Comparison of ENCODE assay signal across 28 cellular contexts in genomic region chr3:72993391-72993790, GRCh38. TPM values are rescaled to one million over a fixed set of nuclear protein-coding genes. Genes with fewer than 3 reads are reported as not detected.
DNase-seq lines count a peak whose midpoint lies in the region; ATAC-seq, FAIRE-seq and TF ChIP-seq lines count a peak whose summit lies in the region.
"Had no signal": no experiment of that assay in that cellular context is flagged by ENCODE, and none has a peak within 500 bp of the region (broad histone marks: within the 10 kb centered on the region; RNA-seq: fewer than 3 reads in every experiment).

No MANE protein-coding gene starts in this region.

- H3K4me2 ChIP-seq in MM.1S (ENCODE audit: low read depth, low read length): no peak overlapping the region
- no peak overlapping the region for H3K4me2 ChIP-seq in H1 (ENCODE audit: insufficient read depth in 1 of 2, low read depth in 2 of 2, low read length in 2 of 2)

- H2BK12ac ChIP-seq in H1 (ENCODE audit: low read depth, low read length): no peak overlapping the region

- no peak overlapping the region for H4K91ac ChIP-seq in H1 (replicated peaks; ENCODE audit: insufficient read length, low read length)

- H3K27me3 ChIP-seq in MM.1S (replicated peaks; ENCODE audit: insufficient read depth, low read length) (no peaks in the 10 kb centered on the region), H1 (replicated peaks in 1 of 4; ENCODE audit: control insufficient read depth in 3 of 4, extremely low read depth in 1 of 4, insufficient read depth in 3 of 4, low read length in 3 of 4) (no peaks in the 10 kb centered on the region)
- H3K27me3 ChIP-seq: left lung, SJSA1 had no signal

- H3K18ac ChIP-seq in H1 (ENCODE audit: extremely low read depth, low read length): no peak overlapping the region

- 79% methylated on average over 6 of the region's 6 CpGs; no CpG with 5 or more reads in 1 of the 2 experiments for WGBS in H1 (ENCODE audit: extremely low coverage in 1 of 2, insufficient coverage in 1 of 2, insufficient read length in 1 of 2, insufficient replicate concordance in 2 of 2, low coverage in 1 of 2, low lambda C conversion rate in 2 of 2, missing lambda C conversion rate in 1 of 2), 2 experiments

- H3K36me3 Mint-ChIP-seq in activated naive CD8-positive, alpha-beta T cell: no peaks in the 10 kb centered on the region
- peaks cover 6% of the 10 kb centered on the region for H3K36me3 Mint-ChIP-seq in activated naive CD8-positive, alpha-beta T cell treated with anti-CD3 and anti-CD28 coated beads for 36 hours

- no peak overlapping the region for H2BK120ac ChIP-seq in H1 (replicated peaks; ENCODE audit: low read depth, low read length)

- CTCF ChIA-PET in H1 (lab: Charles Lee; ENCODE audit: partially characterized antibody): interaction anchor here (0.7 to 3.2 kb wide), 18 partner anchors 12 to 1114 kb away, joined by 3 to 31 read pairs (median 3); no protein-coding TSS in a partner anchor

- peak in 1 of 2 experiments; percentile 44; a peak in 2 of 4 replicates for TF ChIP-seq RAD21 in H1 (IDR thresholded peaks at IDR 0.05 in 1 of 2, conservative IDR thresholded peaks at IDR 0.05 in 1 of 2; ENCODE audit: low read depth in 2 of 2, low read length in 2 of 2)

- H3K36me3 ChIP-seq in MM.1S (replicated peaks; ENCODE audit: insufficient read depth, low read length) (no peaks in the 10 kb centered on the region), H1 (ENCODE audit: control insufficient read depth in 2 of 4, insufficient read depth in 4 of 4, low read length in 3 of 4) (peaks cover 0 to 6% (median 1%) of the 10 kb centered on the region in 4 experiments; a peak in 2 of 8 replicates)
- H3K36me3 ChIP-seq: left lung had no signal

- H3K79me1 ChIP-seq in H1 (ENCODE audit: low read depth, low read length): no peaks in the 10 kb centered on the region

- no peak overlapping the region for H2BK15ac ChIP-seq in H1 (ENCODE audit: low read length)

- no peak for DNase-seq in activated naive CD8-positive, alpha-beta T cell treated with anti-CD3 and anti-CD28 coated beads for 36 hours
- DNase-seq in MM.1S (no peak), H1 (ENCODE audit: low read depth in 1 of 2, low spot score in 2 of 2) (no peak), retinal pigment epithelial cell (ENCODE audit: low read depth) (no peak), CD1c-positive myeloid dendritic cell (ENCODE audit: extremely low spot score) (no peak)
- DNase-seq: activated effector memory CD4-positive, alpha-beta T cell treated with anti-CD3 and anti-CD28 coated beads, Interleukin-2, amount 50 U/mL, for 16 hours; activated naive CD8-positive, alpha-beta T cell treated with anti-CD3 and anti-CD28 coated beads, Interleukin-2, amount 50 U/mL, for 24 hours; CD8-positive, alpha-beta memory T cell; central memory CD4-positive, alpha-beta T cell; dermis blood vessel endothelial cell; DMS 273 treated with DMSO at 0.1 percent for 48 hours; IMR-90; left lung; NCI-H1092 treated with DMSO at 0.1 percent for 48 hours; NCI-H187 treated with DMSO at 0.1 percent for 48 hours; NCI-H526 treated with DMSO at 0.1 percent for 48 hours; nucleus accumbens; stimulated activated naive CD8-positive, alpha-beta T cell treated with anti-CD3 and anti-CD28 coated beads, Interleukin-15, amount 100 ng/mL, for 72 hours had no signal

- H3K9me3 ChIP-seq in MM.1S (replicated peaks; ENCODE audit: insufficient read depth, low read length): no peaks in the 10 kb centered on the region
- no peaks in the 10 kb centered on the region for H3K9me3 ChIP-seq in H1 (ENCODE audit: insufficient read depth in 2 of 2, low read depth in 1 of 2, low read length in 1 of 2)
- H3K9me3 ChIP-seq: left lung, SJSA1 had no signal

- 0 out of 2 replicates have a peak, but pooled peaks cover 4% of the 10 kb centered on the region for H3K23me2 ChIP-seq in H1 (ENCODE audit: low read depth, low read length)

- no peak overlapping the region for H3K9ac ChIP-seq in MM.1S (ENCODE audit: low read length)
- no peak overlapping the region for H3K9ac ChIP-seq in H1 (replicated peaks in 1 of 4; ENCODE audit: extremely low read depth in 1 of 4, low read depth in 3 of 4, low read length in 3 of 4)

- H4K5ac ChIP-seq in H1 (ENCODE audit: insufficient read length, low read depth, low read length): no peak overlapping the region

- H2BK5ac ChIP-seq in H1 (ENCODE audit: low read depth, low read length): no peak overlapping the region

- H3K4me1 Mint-ChIP-seq in activated naive CD8-positive, alpha-beta T cell (ENCODE audit: low read depth): peaks cover 12% of the 10 kb centered on the region
- peaks cover 9% of the 10 kb centered on the region for H3K4me1 Mint-ChIP-seq in activated naive CD8-positive, alpha-beta T cell treated with anti-CD3 and anti-CD28 coated beads for 36 hours

- H3K4me3 ChIP-seq in MM.1S (ENCODE audit: low read length) (no peak overlapping the region), H1 (ENCODE audit: extremely low read depth in 1 of 4, insufficient read depth in 2 of 4, low read depth in 3 of 4, low read length in 4 of 4) (no peak overlapping the region), retinal pigment epithelial cell (ENCODE audit: low read length) (no peak overlapping the region)
- H3K4me3 ChIP-seq: left lung, SJSA1, skin epidermis had no signal

- H3K79me2 ChIP-seq in MM.1S (ENCODE audit: low read length) (peaks cover 15% of the 10 kb centered on the region), H1 (ENCODE audit: control insufficient read depth in 1 of 2, insufficient read depth in 2 of 2, low read length in 2 of 2) (peaks cover 10 to 13% of the 10 kb centered on the region in 2 experiments; a peak in 3 of 4 replicates)

- no peak overlapping the region for H3K4ac ChIP-seq in H1 (replicated peaks; ENCODE audit: insufficient read length, low read depth, low read length)

- no peak overlapping the region for H3K4me3 Mint-ChIP-seq in activated naive CD8-positive, alpha-beta T cell
- H3K4me3 Mint-ChIP-seq in activated naive CD8-positive, alpha-beta T cell treated with anti-CD3 and anti-CD28 coated beads for 36 hours: no peak overlapping the region
- H3K4me3 Mint-ChIP-seq: activated naive CD8-positive, alpha-beta T cell treated with anti-CD3 and anti-CD28 coated beads, Interleukin-2, amount 50 U/mL, for 24 hours; stimulated activated naive CD8-positive, alpha-beta T cell treated with anti-CD3 and anti-CD28 coated beads, Interleukin-15, amount 100 ng/mL, for 72 hours; T-helper 1 cell treated with Interleukin-12 subunit alpha and Interleukin-12 subunit beta and Interleukin-4 antibody, amounts not matched to agents 30 μg/mL and 1 μg/mL, for 36 hours had no signal

- H3K27ac ChIP-seq in MM.1S (ENCODE audit: low read length): no peak overlapping the region
- H3K27ac ChIP-seq in H1 (ENCODE audit: low read depth, low read length): no peak overlapping the region
- H3K27ac ChIP-seq: 22Rv1, left lung, SJSA1, skin epidermis had no signal

- POLR2A ChIA-PET in H1 (lab: Charles Lee; ENCODE audit: partially characterized antibody): interaction anchor here (0.6 to 2.2 kb wide), 5 partner anchors 8 to 78 kb away, joined by 3 to 5 read pairs (median 4); no protein-coding TSS in a partner anchor

- TF ChIP-seq CTCF in MM.1S (IDR thresholded peaks at IDR 0.05; ENCODE audit: low read length): peak; percentile 4; the same call in 1 of the 2 replicates
- TF ChIP-seq CTCF in H1 (IDR thresholded peaks at IDR 0.05; ENCODE audit: control extremely low read depth in 1 of 3, insufficient read depth in 1 of 3, low read depth in 1 of 3, low read length in 3 of 3): peak; percentile 22 to 53 (median 27)
- peak; percentile 12 for TF ChIP-seq CTCF in retinal pigment epithelial cell (conservative IDR thresholded peaks at IDR 0.05; ENCODE audit: low read depth, low read length)

- ATAC-seq in HG02981 (IDR thresholded peaks at IDR 0.05; ENCODE audit: unreplicated experiment): no peak
- no peak for ATAC-seq in GM18520 (IDR thresholded peaks at IDR 0.05; ENCODE audit: unreplicated experiment)
- ATAC-seq: activated naive CD8-positive, alpha-beta T cell treated with anti-CD3 and anti-CD28 coated beads, Interleukin-2, amount 50 U/mL, for 24 hours; left lung; stimulated activated naive CD8-positive, alpha-beta T cell treated with anti-CD3 and anti-CD28 coated beads, Interleukin-15, amount 100 ng/mL, for 72 hours had no signal

- 0 out of 2 replicates have a peak, but pooled peaks cover 3% of the 10 kb centered on the region for H3K4me1 ChIP-seq in MM.1S (ENCODE audit: low read length)
- H3K4me1 ChIP-seq in H1 (replicated peaks in 1 of 4; ENCODE audit: control insufficient read depth in 3 of 4, insufficient read depth in 4 of 4, low read length in 3 of 4): peaks cover 0 to 4% (median under 1%) of the 10 kb centered on the region in 4 experiments; a peak in 4 of 7 replicates

- H2AK5ac ChIP-seq in H1 (ENCODE audit: low read depth, low read length): no peak overlapping the region

- TF ChIP-seq EP300 in H1 (IDR thresholded peaks at IDR 0.05; ENCODE audit: borderline replicate concordance in 1 of 2, low read depth in 2 of 2, low read length in 2 of 2): no peak

- no peak overlapping the region for H3K23ac ChIP-seq in H1 (ENCODE audit: insufficient read length)

- H2AFZ ChIP-seq in MM.1S (ENCODE audit: low read length) (no peak overlapping the region), H1 (ENCODE audit: low read length) (peak overlapping the region; percentile 96; the same call in 1 of the 2 replicates)

- no peak for TF ChIP-seq POLR2A in H1 (IDR thresholded peaks at IDR 0.05; ENCODE audit: control extremely low read depth in 1 of 2, low read depth in 2 of 2, low read length in 2 of 2)

- H3K27me3 Mint-ChIP-seq in activated naive CD8-positive, alpha-beta T cell: no peaks in the 10 kb centered on the region
- H3K27me3 Mint-ChIP-seq in activated naive CD8-positive, alpha-beta T cell treated with anti-CD3 and anti-CD28 coated beads for 36 hours: no peaks in the 10 kb centered on the region
- H3K27me3 Mint-ChIP-seq: activated naive CD8-positive, alpha-beta T cell treated with anti-CD3 and anti-CD28 coated beads, Interleukin-2, amount 50 U/mL, for 24 hours; CD8-positive, alpha-beta memory T cell; stimulated activated naive CD8-positive, alpha-beta T cell treated with anti-CD3 and anti-CD28 coated beads, Interleukin-15, amount 100 ng/mL, for 72 hours had no signal

- peaks cover 11% of the 10 kb centered on the region for H3F3A ChIP-seq in MM.1S (ENCODE audit: insufficient read depth, low read length)

- no peak overlapping the region for H3K56ac ChIP-seq in H1 (replicated peaks; ENCODE audit: insufficient read length, low read depth, low read length)

- H3K14ac ChIP-seq in H1 (ENCODE audit: insufficient read length): no peak overlapping the region

- H4K8ac ChIP-seq in H1 (ENCODE audit: extremely low read depth, insufficient read depth, low read length): no peak overlapping the region

- no peaks in the 10 kb centered on the region for H3K9me2 ChIP-seq in MM.1S (replicated peaks; ENCODE audit: insufficient read depth, low read length)

- no peak for FAIRE-seq in H1 (lab: Jason Lieb, UNC)
- FAIRE-seq: endometrium, GM19239, islet of Langerhans had no signal

- H2BK20ac ChIP-seq in H1 (ENCODE audit: low read length): no peak overlapping the region

- H3K27ac Mint-ChIP-seq in activated naive CD8-positive, alpha-beta T cell: peak overlapping the region; percentile 42
- H3K27ac Mint-ChIP-seq in activated naive CD8-positive, alpha-beta T cell treated with anti-CD3 and anti-CD28 coated beads for 36 hours: no peak overlapping the region
- H3K27ac Mint-ChIP-seq: activated naive CD8-positive, alpha-beta T cell treated with anti-CD3 and anti-CD28 coated beads, Interleukin-2, amount 50 U/mL, for 24 hours; stimulated activated naive CD8-positive, alpha-beta T cell treated with anti-CD3 and anti-CD28 coated beads, Interleukin-15, amount 100 ng/mL, for 72 hours; T-helper 1 cell treated with Interleukin-12 subunit alpha and Interleukin-12 subunit beta and Interleukin-4 antibody, amounts not matched to agents 30 μg/mL and 1 μg/mL, for 36 hours had no signal

- no peaks in the 10 kb centered on the region for H3K9me3 Mint-ChIP-seq in activated naive CD8-positive, alpha-beta T cell (ENCODE audit: low read depth)
- no peaks in the 10 kb centered on the region for H3K9me3 Mint-ChIP-seq in activated naive CD8-positive, alpha-beta T cell treated with anti-CD3 and anti-CD28 coated beads for 36 hours
- H3K9me3 Mint-ChIP-seq: activated naive CD8-positive, alpha-beta T cell treated with anti-CD3 and anti-CD28 coated beads, Interleukin-2, amount 50 U/mL, for 24 hours; CD8-positive, alpha-beta memory T cell; stimulated activated naive CD8-positive, alpha-beta T cell treated with anti-CD3 and anti-CD28 coated beads, Interleukin-15, amount 100 ng/mL, for 72 hours; T-helper 1 cell treated with Interleukin-12 subunit alpha and Interleukin-12 subunit beta and Interleukin-4 antibody, amounts not matched to agents 30 μg/mL and 1 μg/mL, for 36 hours had no signal

- H4K20me1 ChIP-seq in MM.1S (ENCODE audit: insufficient read depth, low read length): 0 out of 2 replicates have a peak, but pooled peaks cover 5% of the 10 kb centered on the region
- H4K20me1 ChIP-seq in H1 (replicated peaks in 1 of 2; ENCODE audit: control insufficient read depth in 1 of 2, insufficient read depth in 2 of 2, low read length in 2 of 2): peaks cover 2 to 4% of the 10 kb centered on the region in 2 experiments

RNA-seq across cellular contexts. Expression of gene PPP4R2, which starts 3.2 kb away (rescaled TPM):
- total RNA-seq in activated naive CD8-positive, alpha-beta T cell treated with anti-CD3 and anti-CD28 coated beads for 36 hours: 100 to 1,000 TPM in 1 of 2 experiments, 10 to 100 TPM in 1; 99.3 to 102 TPM
- 89.9 and 91.9 TPM in 2 replicates for total RNA-seq in H1 (2021; fragmentation: NEBNext Ultra II Directional; extraction: Animal tissue kit (Norgen Biotek cat#: 25700))
- polyA plus RNA-seq in H1 (2011; rRNA removed): 4.5 and 11.5 TPM in 2 replicates
- 14.8 TPM for polyA plus RNA-seq in H1 (2011; cell fraction: cytosol; rRNA removed)
- 4.4 TPM for polyA plus RNA-seq in H1 (2011; cell fraction: nucleus; rRNA removed)
- polyA plus RNA-seq in H1 (2012, experiment 1 of 2): 37.3 to 80.4 TPM (median 43.7 TPM) in 4 replicates
- polyA plus RNA-seq in H1 (2012, experiment 2 of 2): 2.4 TPM
- 29.1 TPM for polyA plus RNA-seq in H1 (2013, experiment 1 of 2)
- 26.7 TPM for polyA plus RNA-seq in H1 (2013, experiment 2 of 2)
- polyA minus RNA-seq in H1 (2011; rRNA and poly(A)+ RNA removed): 12.9 and 13.9 TPM in 2 replicates
- 22.4 TPM for polyA minus RNA-seq in H1 (2011; cell fraction: cytosol; rRNA and poly(A)+ RNA removed)
- 30.7 TPM for polyA minus RNA-seq in H1 (2011; cell fraction: nucleus; rRNA and poly(A)+ RNA removed)
